Comparison of ENCODE assay signal across 11 cellular contexts in the genomic region with DNA sequence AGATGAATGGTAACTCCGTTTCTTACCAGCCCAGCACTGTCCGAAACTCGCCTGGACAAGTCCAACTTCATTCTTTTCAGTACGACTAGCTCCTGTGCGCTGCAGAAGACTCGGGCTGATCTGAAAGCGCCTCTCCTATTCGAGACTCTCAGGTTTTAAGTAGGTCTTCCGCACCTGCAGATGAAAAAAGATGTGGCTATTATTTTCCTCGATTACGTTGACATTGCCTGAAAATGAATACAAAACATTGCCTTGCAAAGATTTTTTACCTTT.
A peak's percentile ranks its signal among the peaks of the same experiment; 100 is the strongest.
DNase-seq lines count a peak whose midpoint lies in the region; ATAC-seq and TF ChIP-seq lines count a peak whose summit lies in the region.
"Had no signal": no experiment of that assay in that cellular context is flagged by ENCODE, and none has a peak within 500 bp of the region (broad histone marks: within the 10 kb centered on the region; RNA-seq: fewer than 3 reads in every experiment).

No MANE protein-coding gene starts in this region.

- no peaks in the 10 kb centered on the region for H3K27me3 Mint-ChIP-seq in Caco-2 (ENCODE audit: insufficient read depth, unreplicated experiment)
- H3K27me3 Mint-ChIP-seq in brain: peaks cover 37% of the 10 kb centered on the region
- peaks cover 0 to 34% (median 17%) of the 10 kb centered on the region in 5 donors for H3K27me3 Mint-ChIP-seq in naive thymus-derived CD4-positive, alpha-beta T cell

- 71 to 78% methylated on average over 11 of the region's 11 CpGs for WGBS in tibial nerve, 2 donors

- H3K27ac Mint-ChIP-seq in Caco-2 (ENCODE audit: unreplicated experiment): no peak overlapping the region
- H3K27ac Mint-ChIP-seq in brain: peak overlapping the region; percentile 0 to 93 (median 77)
- H3K27ac Mint-ChIP-seq in naive thymus-derived CD4-positive, alpha-beta T cell: peak overlapping the region in 4 of 9 donors; percentile 21 to 48 (median 36)

- no peak overlapping the region for H3K27ac ChIP-seq in naive thymus-derived CD4-positive, alpha-beta T cell (ENCODE audit: low read depth, low read length)
- H3K27ac ChIP-seq in tibial nerve: no peak overlapping the region
- H3K27ac ChIP-seq: brain microvascular endothelial cell had no signal

- TF ChIP-seq POLR2A in tibial nerve (IDR thresholded peaks at IDR 0.05): no peak

- H3K4me3 Mint-ChIP-seq in Caco-2 (ENCODE audit: unreplicated experiment) (peak overlapping the region; percentile 92), brain (peak overlapping the region; percentile 65 to 80 (median 77))
- H3K4me3 Mint-ChIP-seq in naive thymus-derived CD4-positive, alpha-beta T cell: peak overlapping the region; percentile 58 to 90 (median 74)

- H3K36me3 Mint-ChIP-seq in Caco-2 (ENCODE audit: insufficient read depth, unreplicated experiment): no peaks in the 10 kb centered on the region
- no peaks in the 10 kb centered on the region for H3K36me3 Mint-ChIP-seq in brain
- no peaks in the 10 kb centered on the region for H3K36me3 Mint-ChIP-seq in naive thymus-derived CD4-positive, alpha-beta T cell

- H3K4me1 Mint-ChIP-seq in Caco-2 (ENCODE audit: low read depth, unreplicated experiment) (peaks cover 5% of the 10 kb centered on the region), brain (peaks cover 49% of the 10 kb centered on the region)
- H3K4me1 Mint-ChIP-seq in naive thymus-derived CD4-positive, alpha-beta T cell: peaks cover 10 to 39% (median 30%) of the 10 kb centered on the region in 7 donors

- POLR2A ChIA-PET in Caco-2 (lab: Charles Lee): no interaction called here
- POLR2A ChIA-PET in naive thymus-derived CD4-positive, alpha-beta T cell (lab: Charles Lee): no interaction called here

- H3K27me3 ChIP-seq in Caco-2 (replicated peaks; ENCODE audit: control insufficient read depth, insufficient read depth, low read length) (no peaks in the 10 kb centered on the region), tibial nerve (peaks cover 0 to 19% of the 10 kb centered on the region in 2 donors)
- peaks cover 0 to 6% of the 10 kb centered on the region in 2 donors for H3K27me3 ChIP-seq in naive thymus-derived CD4-positive, alpha-beta T cell (ENCODE audit: control insufficient read depth in 2 of 2, insufficient read depth in 2 of 2, low read length in 2 of 2)

- H3K36me3 ChIP-seq in Caco-2 (ENCODE audit: control insufficient read depth, insufficient read depth, low read length) (no peaks in the 10 kb centered on the region), tibial nerve (no peaks in the 10 kb centered on the region)
- no peaks in the 10 kb centered on the region for H3K36me3 ChIP-seq in naive thymus-derived CD4-positive, alpha-beta T cell (ENCODE audit: control insufficient read depth in 2 of 3, insufficient read depth in 3 of 3, low read length in 3 of 3)
- H3K36me3 ChIP-seq: brain microvascular endothelial cell had no signal

- peaks cover 15% of the 10 kb centered on the region; the same call in 1 of the 2 replicates for H3K4me1 ChIP-seq in Caco-2
- peaks cover 0 to 9% of the 10 kb centered on the region in 2 donors for H3K4me1 ChIP-seq in naive thymus-derived CD4-positive, alpha-beta T cell (ENCODE audit: control insufficient read depth in 2 of 2, insufficient read depth in 2 of 2, low read length in 2 of 2)
- peaks cover 0 to 14% (median 0%) of the 10 kb centered on the region in 4 donors for H3K4me1 ChIP-seq in tibial nerve

- CTCF ChIA-PET in Caco-2 (lab: Charles Lee): no interaction called here
- CTCF ChIA-PET in naive thymus-derived CD4-positive, alpha-beta T cell (lab: Charles Lee): no interaction called here

- H3K9me3 ChIP-seq in Caco-2 (no peaks in the 10 kb centered on the region), tibial nerve (no peaks in the 10 kb centered on the region)
- H3K9me3 ChIP-seq in naive thymus-derived CD4-positive, alpha-beta T cell (ENCODE audit: control insufficient read depth in 2 of 3, low read length in 3 of 3): no peaks in the 10 kb centered on the region

- no peaks in the 10 kb centered on the region for H3K9me3 Mint-ChIP-seq in Caco-2 (ENCODE audit: unreplicated experiment)
- no peaks in the 10 kb centered on the region for H3K9me3 Mint-ChIP-seq in brain
- no peaks in the 10 kb centered on the region for H3K9me3 Mint-ChIP-seq in naive thymus-derived CD4-positive, alpha-beta T cell

- BruUV-seq in Caco-2 (replicated peaks; lab: Mats Ljungman, UMichigan): no TSS peak

- H3K4me3 ChIP-seq in Caco-2 (ENCODE audit: low read depth, low read length) (peak overlapping the region; percentile 54), tibial nerve (no peak overlapping the region)
- no peak overlapping the region for H3K4me3 ChIP-seq in naive thymus-derived CD4-positive, alpha-beta T cell (ENCODE audit: low read length)

- no peak for ATAC-seq in naive thymus-derived CD4-positive, alpha-beta T cell
- ATAC-seq in HG03342 (IDR thresholded peaks at IDR 0.05; ENCODE audit: unreplicated experiment) (no peak), HG02678 (IDR thresholded peaks at IDR 0.05; ENCODE audit: unreplicated experiment) (no peak)

- intact Hi-C loops in Caco-2 (cut with micrococcal nuclease; ENCODE audit: unreplicated experiment): loop anchor here (5.0 kb wide), 2 partner anchors 37 to 93 kb away; no protein-coding TSS in a partner anchor
- intact Hi-C loops in naive thymus-derived CD4-positive, alpha-beta T cell (cut with micrococcal nuclease): loop anchor here (2.0 to 10.0 kb wide), 3 partner anchors 68 to 103 kb away; a partner anchor contains a TSS

- TF ChIP-seq CTCF in Caco-2 (IDR thresholded peaks at IDR 0.05; ENCODE audit: insufficient read depth in 1 of 2, low read depth in 1 of 2, low read length in 1 of 2, severe bottlenecking in 1 of 2, unreplicated experiment in 1 of 2) (no peak), brain (conservative IDR thresholded peaks at IDR 0.05) (no peak), tibial nerve (IDR thresholded peaks at IDR 0.05) (no peak)

- DNase-seq in Caco-2: peak in 1 of 2 experiments; percentile 36
- DNase-seq in NCI-H1105 treated with DMSO at 0.1 percent for 48 hours (lab: John Stamatoyannopoulos, UW): peak; percentile 63
- no peak for DNase-seq in naive thymus-derived CD4-positive, alpha-beta T cell
- no peak for DNase-seq in NCI-H1930 (lab: John Stamatoyannopoulos, UW)
- DNase-seq in tibial nerve (ENCODE audit: low spot score in 2 of 2): no peak
- DNase-seq: brain microvascular endothelial cell, foreskin fibroblast, NCI-H82 had no signal

- no peak for TF ChIP-seq EP300 in tibial nerve (IDR thresholded peaks at IDR 0.05)
